Comparison of ENCODE assay signal across 1 cellular context in the genomic region with DNA sequence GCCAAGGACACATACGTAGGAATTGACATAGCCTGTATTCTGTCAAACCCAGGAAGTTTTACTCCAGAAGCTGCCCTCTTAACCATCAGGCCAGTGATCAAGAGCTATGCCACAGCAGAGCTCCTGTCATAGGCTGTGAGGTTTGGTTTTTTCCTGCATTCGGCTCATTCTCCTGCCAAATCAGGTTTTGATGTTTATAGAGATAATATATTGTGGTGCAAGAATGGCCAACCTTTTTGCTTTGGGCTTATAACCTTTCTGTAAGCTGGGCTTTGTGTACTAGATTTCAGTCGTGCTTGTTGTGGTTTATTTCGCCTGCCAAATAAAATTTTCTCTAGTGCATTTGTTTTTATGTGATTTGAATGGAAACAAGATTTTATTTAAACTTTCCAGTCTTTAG.
TF ChIP-seq lines count a peak whose summit lies in the region.

No MANE protein-coding gene starts in this region.

TF ChIP-seq in IMR-90, 13 proteins besides CTCF, POLR2A, EP300 and RAD21:
- TF ChIP-seq, protein P1, sequence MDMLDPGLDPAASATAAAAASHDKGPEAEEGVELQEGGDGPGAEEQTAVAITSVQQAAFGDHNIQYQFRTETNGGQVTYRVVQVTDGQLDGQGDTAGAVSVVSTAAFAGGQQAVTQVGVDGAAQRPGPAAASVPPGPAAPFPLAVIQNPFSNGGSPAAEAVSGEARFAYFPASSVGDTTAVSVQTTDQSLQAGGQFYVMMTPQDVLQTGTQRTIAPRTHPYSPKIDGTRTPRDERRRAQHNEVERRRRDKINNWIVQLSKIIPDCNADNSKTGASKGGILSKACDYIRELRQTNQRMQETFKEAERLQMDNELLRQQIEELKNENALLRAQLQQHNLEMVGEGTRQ (IDR thresholded peaks at IDR 0.05; ENCODE audit: low read depth, low read length) = no peak
- TF ChIP-seq MXI1 (IDR thresholded peaks at IDR 0.05; ENCODE audit: borderline replicate concordance, low read depth, low read length) (no peak), FOS (IDR thresholded peaks at IDR 0.05; ENCODE audit: low read depth, low read length) (no peak), RFX5 (IDR thresholded peaks at IDR 0.05; ENCODE audit: low read depth, low read length) (no peak), MAFK (IDR thresholded peaks at IDR 0.05; ENCODE audit: low read depth, low read length) (no peak), MAZ (IDR thresholded peaks at IDR 0.05; ENCODE audit: borderline replicate concordance, low read depth, low read length) (no peak), SMC3 (IDR thresholded peaks at IDR 0.05; ENCODE audit: low read depth, low read length) (no peak), NFE2L2 (IDR thresholded peaks at IDR 0.05; ENCODE audit: low read depth, low read length) (no peak), RCOR1 (IDR thresholded peaks at IDR 0.05; ENCODE audit: insufficient replicate concordance, low read length) (no peak), BHLHE40 (IDR thresholded peaks at IDR 0.05; ENCODE audit: low read depth, low read length) (no peak), CEBPB (IDR thresholded peaks at IDR 0.05; ENCODE audit: low read depth, low read length) (no peak), CHD1 (IDR thresholded peaks at IDR 0.05; ENCODE audit: low read depth, low read length) (no peak)
- TF ChIP-seq, protein P2, sequence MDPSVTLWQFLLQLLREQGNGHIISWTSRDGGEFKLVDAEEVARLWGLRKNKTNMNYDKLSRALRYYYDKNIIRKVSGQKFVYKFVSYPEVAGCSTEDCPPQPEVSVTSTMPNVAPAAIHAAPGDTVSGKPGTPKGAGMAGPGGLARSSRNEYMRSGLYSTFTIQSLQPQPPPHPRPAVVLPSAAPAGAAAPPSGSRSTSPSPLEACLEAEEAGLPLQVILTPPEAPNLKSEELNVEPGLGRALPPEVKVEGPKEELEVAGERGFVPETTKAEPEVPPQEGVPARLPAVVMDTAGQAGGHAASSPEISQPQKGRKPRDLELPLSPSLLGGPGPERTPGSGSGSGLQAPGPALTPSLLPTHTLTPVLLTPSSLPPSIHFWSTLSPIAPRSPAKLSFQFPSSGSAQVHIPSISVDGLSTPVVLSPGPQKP (IDR thresholded peaks at IDR 0.05; ENCODE audit: borderline replicate concordance, low read depth, low read length) = no peak
